22 cellular contexts compared by ENCODE assay signal in genomic region chr4:27662426-27662825, GRCh38.
DNase-seq lines count a peak whose midpoint lies in the region; ATAC-seq and TF ChIP-seq lines count a peak whose summit lies in the region.
"Had no signal": no experiment of that assay in that cellular context is flagged by ENCODE, and none has a peak within 500 bp of the region (broad histone marks: within the 10 kb centered on the region; RNA-seq: fewer than 3 reads in every experiment).

No MANE protein-coding gene starts in this region.

- no peaks in the 10 kb centered on the region for H3K27me3 ChIP-seq in A673 (replicated peaks; ENCODE audit: insufficient read depth, low read depth, low read length, poor library complexity)

- peak; percentile 46 for DNase-seq in A673 (ENCODE audit: low spot score)
- DNase-seq in Jurkat, Clone E6-1 (ENCODE audit: low read depth, low spot score): peak; percentile 41
- DNase-seq in iPS DF 19.7 (ENCODE audit: low read depth, low spot score): peak; percentile 20
- DNase-seq in nephron progenitor cell: no peak
- DNase-seq in NCI-H526 treated with DMSO at 0.1 percent for 48 hours (lab: John Stamatoyannopoulos, UW): no peak
- DNase-seq: 8988T, DMS53, GDM1, GOT3, KBM-7, NCI-H1092, NCI-H1436, NCI-H187 treated with DMSO at 0.1 percent for 48 hours, NCI-H2107, NCI-H2227 treated with DMSO at 0.1 percent for 48 hours, NCI-H510A, PC-3, Right ventricle myocardium superior had no signal

- CTCF ChIA-PET in A673 (lab: Charles Lee): interaction anchor here (0.6 kb wide), 1 partner anchor 276 kb away, joined by 5 read pairs; no protein-coding TSS in a partner anchor

- no peak overlapping the region for H3K4me3 Mint-ChIP-seq in nephron progenitor cell

- H3K4me1 ChIP-seq in A673 (ENCODE audit: insufficient read depth, low read length, poor library complexity, severe bottlenecking): no peaks in the 10 kb centered on the region

- no peak overlapping the region for H3K4me3 ChIP-seq in A673 (ENCODE audit: low read depth, low read length, poor library complexity, severe bottlenecking)
- H3K4me3 ChIP-seq in Jurkat, Clone E6-1 (ENCODE audit: low read length): no peak overlapping the region

- no peaks in the 10 kb centered on the region for H3K9me3 ChIP-seq in A673 (ENCODE audit: low read depth, low read length, poor library complexity, severe bottlenecking)

- peaks cover 3% of the 10 kb centered on the region for H3K27me3 Mint-ChIP-seq in nephron progenitor cell (ENCODE audit: low read depth, poor library complexity)

- H3K27ac ChIP-seq in A673 (ENCODE audit: low read depth, low read length, poor library complexity, severe bottlenecking): no peak overlapping the region
- H3K27ac ChIP-seq: C4-2B had no signal

- H3K27ac Mint-ChIP-seq in nephron progenitor cell: peak overlapping the region; percentile 79

- POLR2A ChIA-PET in A673 (lab: Charles Lee; ENCODE audit: low non-redundant PET): no interaction called here

- no TSS peak for BruUV-seq in A673 (replicated peaks; lab: Mats Ljungman, UMichigan)

- no peak for ATAC-seq in HG03135 (IDR thresholded peaks at IDR 0.05; ENCODE audit: unreplicated experiment)
- no peak for ATAC-seq in activated CD4-positive, CD25-positive, alpha-beta regulatory T cell treated with anti-CD3 and anti-CD28 coated beads, Interleukin-2, amount 50 U/mL, for 24 hours
- ATAC-seq: HepG2, PC-3 had no signal

- no peaks in the 10 kb centered on the region for H3K36me3 ChIP-seq in A673 (ENCODE audit: insufficient read depth, low read length, poor library complexity, severe bottlenecking)

- H3K9me3 Mint-ChIP-seq in nephron progenitor cell: no peaks in the 10 kb centered on the region

- H3K36me3 Mint-ChIP-seq in nephron progenitor cell (ENCODE audit: low read depth): no peaks in the 10 kb centered on the region

- no peak for TF ChIP-seq CTCF in A673 (conservative IDR thresholded peaks at IDR 0.05; ENCODE audit: low read depth, low read length)
- TF ChIP-seq CTCF in nephron progenitor cell (IDR thresholded peaks at IDR 0.05): no peak

- peaks cover 9% of the 10 kb centered on the region for H3K4me1 Mint-ChIP-seq in nephron progenitor cell

- intact Hi-C loops in A673 (cut with micrococcal nuclease; ENCODE audit: unreplicated experiment): no loop called here

Comparison
In these comparisons a context has a peak if more than half of its experiments do, and no peak if none do; other contexts are left out.
1. DNase-seq: peak in A673 (single experiment), Jurkat, Clone E6-1 (single experiment) and iPS DF 19.7 (single experiment); none in nephron progenitor cell (single experiment) and NCI-H526 treated with DMSO at 0.1 percent for 48 hours (single experiment).